ENCODE assay signal across 6 cellular contexts in the genomic region with DNA sequence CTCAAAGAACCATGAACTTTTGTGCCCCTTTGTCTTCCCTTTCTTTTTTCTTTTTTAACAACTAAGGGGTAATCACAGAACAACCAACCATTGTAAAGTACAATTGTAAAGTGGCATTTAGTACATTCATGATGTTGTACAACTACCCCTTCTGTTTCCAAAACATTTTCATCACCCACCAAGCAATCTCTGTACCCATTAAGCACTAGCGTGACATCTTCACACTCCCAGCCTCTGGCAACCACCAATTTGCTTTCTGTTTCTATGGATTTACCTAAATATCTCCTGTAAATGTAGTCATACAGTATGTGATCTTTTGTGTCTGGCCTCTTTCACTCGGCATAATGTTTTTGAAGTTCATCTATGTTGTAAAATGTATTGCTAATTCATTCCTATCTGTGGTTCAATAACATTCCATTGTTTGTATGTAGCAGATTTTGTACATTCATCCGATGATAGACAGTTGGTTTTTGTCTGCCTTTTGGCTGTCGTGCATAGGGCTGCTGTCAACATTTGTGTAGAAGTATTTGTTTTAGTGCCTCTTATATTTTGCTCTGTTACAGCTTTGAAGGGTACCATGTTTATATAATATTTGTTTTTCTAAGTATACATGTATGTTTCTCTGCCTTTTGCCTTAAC. TPM values are rescaled to one million over a fixed set of nuclear protein-coding genes. Genes with fewer than 3 reads are reported as not detected.
"Had no signal": no experiment of that assay in that cellular context is flagged by ENCODE, and none has a peak within 500 bp of the region (broad histone marks: within the 10 kb centered on the region; RNA-seq: fewer than 3 reads in every experiment).

No MANE protein-coding gene starts in this region.

RNA-seq across cellular contexts. Expression of a gene that starts 6.4 kb away (rescaled TPM):
- total RNA-seq: HepG2, HT-29, IMR-90, M059J, Right ventricle myocardium superior, SJSA1 had no signal
- polyA plus RNA-seq: HepG2, IMR-90 had no signal

RNA-seq across cellular contexts. Expression of a gene that starts 53.0 kb away (rescaled TPM):
- total RNA-seq: HepG2, HT-29, IMR-90, Right ventricle myocardium superior, SJSA1 had no signal
- polyA plus RNA-seq: HepG2, IMR-90 had no signal
